Comparison of ENCODE assay signal across 18 cellular contexts in the genomic region with DNA sequence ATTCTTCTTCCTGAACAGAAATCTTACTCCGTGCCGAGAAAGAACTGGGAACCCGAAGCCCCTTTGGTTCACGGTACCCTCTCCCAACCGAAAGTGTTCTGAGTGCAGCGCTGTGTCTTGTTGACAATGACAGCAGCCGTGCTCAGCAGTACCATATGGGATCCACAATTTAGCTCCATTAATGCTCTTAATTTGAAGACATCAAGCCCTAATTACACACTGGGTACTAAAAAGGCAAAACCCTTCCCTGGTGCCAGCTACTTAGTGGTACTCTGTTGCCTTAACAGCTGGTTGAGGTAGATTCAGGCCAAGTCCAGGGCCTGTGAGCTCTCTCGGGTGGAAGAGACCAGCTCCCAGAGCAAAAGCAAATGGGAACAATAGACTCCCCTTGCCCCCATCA. TPM values are rescaled to one million over a fixed set of nuclear protein-coding genes. Genes with fewer than 3 reads are reported as not detected.
A peak's percentile ranks its signal among the peaks of the same experiment; 100 is the strongest.
DNase-seq lines count a peak whose midpoint lies in the region; ATAC-seq, FAIRE-seq and TF ChIP-seq lines count a peak whose summit lies in the region.
"Had no signal": no experiment of that assay in that cellular context is flagged by ENCODE, and none has a peak within 500 bp of the region (broad histone marks: within the 10 kb centered on the region; RNA-seq: fewer than 3 reads in every experiment).

No MANE protein-coding gene starts in this region.

- peaks cover 60% of the 10 kb centered on the region for H3K36me3 Mint-ChIP-seq in stimulated activated memory B cell treated with anti-CD40 and anti-IgM and Interleukin-4, amounts not matched to agents 10 μg/mL and 1 μg/mL and 100 μg/mL, for 72 hours

- TF ChIP-seq CTCF in WERI-Rb-1 (IDR thresholded peaks at IDR 0.05; ENCODE audit: low read depth, low read length) = no peak
- no peak for TF ChIP-seq CTCF in pancreas (IDR thresholded peaks at IDR 0.05)
- no peak for TF ChIP-seq CTCF in adrenal gland (IDR thresholded peaks at IDR 0.05)

- WGBS in pancreas, 2 donors = 94 to 96% methylated on average over 8 of the region's 8 CpGs
- 96 to 99% (median 97%) methylated on average over 7 to 8 of the region's 8 CpGs for WGBS in adrenal gland, 4 donors

- H3K4me1 Mint-ChIP-seq in stimulated activated memory B cell treated with anti-CD40 and anti-IgM and Interleukin-4, amounts not matched to agents 10 μg/mL and 1 μg/mL and 100 μg/mL, for 72 hours = no peaks in the 10 kb centered on the region

- DNase-seq in GM19239 (ENCODE audit: insufficient read length, low spot score) (no peak), NCI-H1694 treated with DMSO at 0.1 percent for 48 hours (lab: John Stamatoyannopoulos, UW) (peak; percentile 93), WERI-Rb-1 (peak; percentile 13), pancreas (no peak), DMS114 treated with DMSO at 0.1 percent for 48 hours (lab: John Stamatoyannopoulos, UW; ENCODE audit: unreplicated experiment) (no peak), adrenal gland (no peak)
- DNase-seq: BE2C, GF-D8, KG1, NCI-H187, NCI-H510A, PC-9, RPMI8226, SHP77 had no signal

- FAIRE-seq in GM19239 (lab: Jason Lieb, UNC) = peak; percentile 56
- no peak for FAIRE-seq in pancreas (lab: Jason Lieb, UNC)
- FAIRE-seq: H54, HTR-8/SVneo had no signal

- H3K4me1 ChIP-seq in pancreas = no peaks in the 10 kb centered on the region
- H3K4me1 ChIP-seq in adrenal gland (replicated peaks in 1 of 2) = no peaks in the 10 kb centered on the region
- H3K4me1 ChIP-seq: BE2C had no signal

- H3K4me3 Mint-ChIP-seq in stimulated activated memory B cell treated with anti-CD40 and anti-IgM and Interleukin-4, amounts not matched to agents 10 μg/mL and 1 μg/mL and 100 μg/mL, for 72 hours = no peak overlapping the region
- H3K4me3 Mint-ChIP-seq: T-helper 1 cell treated with Interleukin-12 subunit alpha and Interleukin-12 subunit beta and Interleukin-4 antibody, amounts not matched to agents 30 μg/mL and 1 μg/mL, for 36 hours had no signal

- H3K27ac ChIP-seq in WERI-Rb-1 (peak overlapping the region; percentile 35), pancreas (no peak overlapping the region), adrenal gland (no peak overlapping the region)
- H3K27ac ChIP-seq: PC-9 had no signal

- H3K27me3 Mint-ChIP-seq in stimulated activated memory B cell treated with anti-CD40 and anti-IgM and Interleukin-4, amounts not matched to agents 10 μg/mL and 1 μg/mL and 100 μg/mL, for 72 hours = no peaks in the 10 kb centered on the region

- no peaks in the 10 kb centered on the region for H3K9me3 Mint-ChIP-seq in stimulated activated memory B cell treated with anti-CD40 and anti-IgM and Interleukin-4, amounts not matched to agents 10 μg/mL and 1 μg/mL and 100 μg/mL, for 72 hours
- H3K9me3 Mint-ChIP-seq: T-helper 1 cell treated with Interleukin-12 subunit alpha and Interleukin-12 subunit beta and Interleukin-4 antibody, amounts not matched to agents 30 μg/mL and 1 μg/mL, for 36 hours had no signal

- H3K36me3 ChIP-seq in WERI-Rb-1 = peaks cover 71% of the 10 kb centered on the region
- H3K36me3 ChIP-seq in pancreas = peaks cover 0 to 36% (median 3%) of the 10 kb centered on the region in 3 donors
- H3K36me3 ChIP-seq in adrenal gland (replicated peaks in 1 of 2) = peaks cover 0 to 85% of the 10 kb centered on the region in 2 donors

- no peaks in the 10 kb centered on the region for H3K9me3 ChIP-seq in WERI-Rb-1 (ENCODE audit: severe bottlenecking)
- H3K9me3 ChIP-seq in pancreas = no peaks in the 10 kb centered on the region
- no peaks in the 10 kb centered on the region for H3K9me3 ChIP-seq in adrenal gland (replicated peaks in 1 of 3)
- H3K9me3 ChIP-seq: BE2C had no signal

- H3K27me3 ChIP-seq in WERI-Rb-1 (ENCODE audit: insufficient read depth, low read depth, severe bottlenecking) = no peaks in the 10 kb centered on the region
- no peaks in the 10 kb centered on the region for H3K27me3 ChIP-seq in pancreas
- H3K27me3 ChIP-seq in adrenal gland = no peaks in the 10 kb centered on the region
- H3K27me3 ChIP-seq: BE2C had no signal

- H3K27ac Mint-ChIP-seq in stimulated activated memory B cell treated with anti-CD40 and anti-IgM and Interleukin-4, amounts not matched to agents 10 μg/mL and 1 μg/mL and 100 μg/mL, for 72 hours = no peak overlapping the region
- H3K27ac Mint-ChIP-seq: T-helper 1 cell treated with Interleukin-12 subunit alpha and Interleukin-12 subunit beta and Interleukin-4 antibody, amounts not matched to agents 30 μg/mL and 1 μg/mL, for 36 hours had no signal

- H3K4me3 ChIP-seq in WERI-Rb-1 (ENCODE audit: low read depth, low read length) (no peak overlapping the region), pancreas (no peak overlapping the region), adrenal gland (no peak overlapping the region)
- H3K4me3 ChIP-seq: PC-9 had no signal

- ATAC-seq in pancreas = peak in 3 of 4 donors; percentile 17 to 75 (median 70)
- no peak for ATAC-seq in stimulated activated memory B cell treated with anti-CD40 and anti-IgM and Interleukin-4, amounts not matched to agents 10 μg/mL and 1 μg/mL and 100 μg/mL, for 72 hours

- TF ChIP-seq POLR2A in adrenal gland (IDR thresholded peaks at IDR 0.05) = no peak

- intact Hi-C loops in pancreas (cut with DNase I) (no loop called here), adrenal gland (cut with DNase I) (no loop called here)

RNA-seq across cellular contexts. Expression of a gene that starts 24.5 kb away (rescaled TPM):
- total RNA-seq in pancreas (1 to 10 TPM; 4.9 to 8.2 (median 7.6) TPM), adrenal gland (10 to 100 TPM in 3 of 8 donors, 1 to 10 TPM in 5; 7.4 to 11.4 (median 9.2) TPM)
- polyA plus RNA-seq in pancreas (10 to 100 TPM in 1 of 2 donors, 1 to 10 TPM in 1; 7.7 to 17.0 TPM), adrenal gland (10 to 100 TPM in 1 of 3 donors, 1 to 10 TPM in 2; 7.6 to 13.8 (median 9.9) TPM)

RNA-seq across cellular contexts. Expression of a gene that starts 25.0 kb away (rescaled TPM):
- total RNA-seq in pancreas (1 to 10 TPM; 4.0 to 8.0 (median 6.1) TPM), adrenal gland (10 to 100 TPM in 6 of 8 donors, 1 to 10 TPM in 2; 8.2 to 18.5 (median 12.8) TPM)
- polyA plus RNA-seq in pancreas (1 to 10 TPM; 1.6 to 3.5 TPM), adrenal gland (10 to 100 TPM in 1 of 3 donors, 1 to 10 TPM in 2; 1.9 to 10.6 (median 2.4) TPM)

Comparison
In these comparisons a context has a peak if more than half of its experiments do, and no peak if none do; other contexts are left out.
1. DNase-seq: peak in NCI-H1694 treated with DMSO at 0.1 percent for 48 hours (single experiment) and WERI-Rb-1 (single experiment); none in GM19239 (single experiment), pancreas (0 of 6), DMS114 treated with DMSO at 0.1 percent for 48 hours (single experiment) and adrenal gland (0 of 7).